26 cellular contexts compared by ENCODE assay signal in genomic region chr6:124056884-124057283, GRCh38.
A peak's percentile ranks its signal among the peaks of the same experiment; 100 is the strongest.
DNase-seq lines count a peak whose midpoint lies in the region; ATAC-seq and TF ChIP-seq lines count a peak whose summit lies in the region.
"Had no signal": no experiment of that assay in that cellular context is flagged by ENCODE, and none has a peak within 500 bp of the region (broad histone marks: within the 10 kb centered on the region; RNA-seq: fewer than 3 reads in every experiment).

No MANE protein-coding gene starts in this region.

- H3K4me1 ChIP-seq in heart right ventricle = no peaks in the 10 kb centered on the region
- no peaks in the 10 kb centered on the region for H3K4me1 ChIP-seq in esophagus squamous epithelium
- H3K4me1 ChIP-seq: BLaER1 treated with 17β-estradiol and CSF1 and Interleukin-3, amounts not matched to agents 10 nM and 100 nM; SJCRH30; testis had no signal

- H3K27me3 ChIP-seq in heart right ventricle (no peaks in the 10 kb centered on the region), esophagus squamous epithelium (no peaks in the 10 kb centered on the region)
- H3K27me3 ChIP-seq: BLaER1 treated with 17β-estradiol and CSF1 and Interleukin-3, amounts not matched to agents 10 nM and 100 nM; SJCRH30; testis had no signal

- peaks cover 22% of the 10 kb centered on the region for H3K4me1 Mint-ChIP-seq in brain
- H3K4me1 Mint-ChIP-seq: natural killer cell, T-cell had no signal

- no peak for ATAC-seq in HG03457 (IDR thresholded peaks at IDR 0.05; ENCODE audit: unreplicated experiment)
- no peak for ATAC-seq in heart right ventricle
- ATAC-seq: activated CD8-positive, alpha-beta T cell treated with anti-CD3 and anti-CD28 coated beads for 36 hours; HCT116; K562; natural killer cell; right cardiac atrium; T-cell had no signal

- POLR2A ChIA-PET in HEK293T (lab: Yijun Ruan, JAX) = interaction anchor here (0.6 to 1.0 kb wide), 3 partner anchors 13 to 251 kb away, joined by 3 read pairs; no protein-coding TSS in a partner anchor

- H3K9me3 ChIP-seq in heart right ventricle = no peaks in the 10 kb centered on the region
- no peaks in the 10 kb centered on the region for H3K9me3 ChIP-seq in esophagus squamous epithelium
- H3K9me3 ChIP-seq: BLaER1 treated with 17β-estradiol and CSF1 and Interleukin-3, amounts not matched to agents 10 nM and 100 nM; SJCRH30; testis had no signal

- no peaks in the 10 kb centered on the region for H3K36me3 ChIP-seq in heart right ventricle
- no peaks in the 10 kb centered on the region for H3K36me3 ChIP-seq in esophagus squamous epithelium
- H3K36me3 ChIP-seq: BLaER1 treated with 17β-estradiol and CSF1 and Interleukin-3, amounts not matched to agents 10 nM and 100 nM; SJCRH30 had no signal

- H3K27ac ChIP-seq in heart right ventricle (no peak overlapping the region), esophagus squamous epithelium (no peak overlapping the region)
- H3K27ac ChIP-seq: BLaER1 treated with 17β-estradiol and CSF1 and Interleukin-3, amounts not matched to agents 10 nM and 100 nM; SJCRH30; testis had no signal

- H3K9me3 Mint-ChIP-seq in brain = peaks cover 0 to 6% (median 0%) of the 10 kb centered on the region in 5 experiments
- H3K9me3 Mint-ChIP-seq: activated naive CD8-positive, alpha-beta T cell treated with anti-CD3 and anti-CD28 coated beads for 36 hours had no signal

- TF ChIP-seq POLR2A in esophagus squamous epithelium (IDR thresholded peaks at IDR 0.05) = no peak

- TF ChIP-seq CTCF in brain (conservative IDR thresholded peaks at IDR 0.05) (no peak), heart right ventricle (IDR thresholded peaks at IDR 0.05) (no peak), esophagus squamous epithelium (IDR thresholded peaks at IDR 0.05) (no peak)

- H3K4me3 ChIP-seq in heart right ventricle = no peak overlapping the region
- no peak overlapping the region for H3K4me3 ChIP-seq in esophagus squamous epithelium
- H3K4me3 ChIP-seq: BLaER1 treated with 17β-estradiol and CSF1 and Interleukin-3, amounts not matched to agents 10 nM and 100 nM; K562; SJCRH30; testis had no signal

- peak overlapping the region in 3 of 5 experiments; percentile 28 to 78 (median 46) for H3K27ac Mint-ChIP-seq in brain
- H3K27ac Mint-ChIP-seq: activated CD8-positive, alpha-beta T cell treated with anti-CD3 and anti-CD28 coated beads for 36 hours; activated naive CD8-positive, alpha-beta T cell treated with anti-CD3 and anti-CD28 coated beads for 36 hours; mesothelial cell of epicardium; natural killer cell; T-cell had no signal

- DNase-seq in HEK293T (ENCODE audit: extremely low spot score) (no peak), NCI-H1436 treated with DMSO at 0.1 percent for 48 hours (lab: John Stamatoyannopoulos, UW) (peak; percentile 99), NCI-H345 (lab: John Stamatoyannopoulos, UW) (peak; percentile 92), posterior vena cava (ENCODE audit: low spot score) (no peak), heart right ventricle (no peak), esophagus squamous epithelium (lab: John Stamatoyannopoulos, UW) (no peak)
- DNase-seq: activated CD4-positive, CD25-positive, alpha-beta regulatory T cell treated with anti-CD3 and anti-CD28 coated beads, Interleukin-2, amount 50 U/mL, for 72 hours; activated CD8-positive, alpha-beta T cell treated with anti-CD3 and anti-CD28 coated beads for 36 hours; activated naive CD8-positive, alpha-beta T cell treated with anti-CD3 and anti-CD28 coated beads for 36 hours; Calu3; central memory CD4-positive, alpha-beta T cell; dermis blood vessel endothelial cell; natural killer cell; NK-92 treated with Interleukin-12 subunit alpha and Interleukin-12 subunit beta, amount 100 ng/mL, for 24 hours; right cardiac atrium; SJCRH30; stimulated activated CD4-positive, alpha-beta T cell treated with anti-CD3 and anti-CD28 coated beads, Interleukin-4, amount 100 ng/mL, for 1 hour; stimulated activated naive CD4-positive, alpha-beta T cell; T-cell; testis had no signal

- intact Hi-C loops in posterior vena cava (cut with DNase I) = no loop called here
- intact Hi-C loops in heart right ventricle (cut with DNase I) = no loop called here
- intact Hi-C loops in esophagus squamous epithelium (cut with DNase I) = no loop called here

- H3K4me3 Mint-ChIP-seq in brain = peak overlapping the region in 1 of 5 experiments; percentile 49
- H3K4me3 Mint-ChIP-seq: activated CD8-positive, alpha-beta T cell treated with anti-CD3 and anti-CD28 coated beads for 36 hours; activated naive CD8-positive, alpha-beta T cell treated with anti-CD3 and anti-CD28 coated beads for 36 hours; mesothelial cell of epicardium; natural killer cell; T-cell had no signal

- CTCF ChIA-PET in HEK293T (lab: Yijun Ruan, JAX) = interaction anchor here (0.5 kb wide), 1 partner anchor 98 kb away, joined by 3 read pairs; no protein-coding TSS in a partner anchor

- no peaks in the 10 kb centered on the region for H3K27me3 Mint-ChIP-seq in brain
- H3K27me3 Mint-ChIP-seq: activated naive CD8-positive, alpha-beta T cell treated with anti-CD3 and anti-CD28 coated beads for 36 hours; T-cell had no signal

- no peaks in the 10 kb centered on the region for H3K36me3 Mint-ChIP-seq in brain
- H3K36me3 Mint-ChIP-seq: activated naive CD8-positive, alpha-beta T cell treated with anti-CD3 and anti-CD28 coated beads for 36 hours; mesothelial cell of epicardium; natural killer cell; T-cell had no signal

TF ChIP-seq in HEK293T, 16 proteins besides CTCF, POLR2A, EP300 and RAD21:
- TF ChIP-seq CTBP1 (IDR thresholded peaks at IDR 0.05; ENCODE audit: borderline replicate concordance) (peak; percentile 96), ZNF384 (IDR thresholded peaks at IDR 0.05) (peak; percentile 28; the same call in 1 of the 2 replicates), L3MBTL2 (conservative IDR thresholded peaks at IDR 0.05) (no peak), PKNOX1 (IDR thresholded peaks at IDR 0.05) (peak; percentile 94), ELF4 (IDR thresholded peaks at IDR 0.05) (no peak), FOXA1 (IDR thresholded peaks at IDR 0.05) (peak; percentile 95), ARNT (IDR thresholded peaks at IDR 0.05) (peak; percentile 80), SUZ12 (IDR thresholded peaks at IDR 0.05) (no peak), FOXM1 (IDR thresholded peaks at IDR 0.05; ENCODE audit: borderline replicate concordance) (peak; percentile 97), HDGF (IDR thresholded peaks at IDR 0.05; ENCODE audit: borderline replicate concordance) (no peak), FOXK2 (IDR thresholded peaks at IDR 0.05) (no peak), NFRKB (IDR thresholded peaks at IDR 0.05) (no peak)
TF ChIP-seq in HEK293T: peak in this region for 6.

Comparison
In these comparisons a context has a peak if more than half of its experiments do, and no peak if none do; other contexts are left out.
1. DNase-seq: peak in NCI-H1436 treated with DMSO at 0.1 percent for 48 hours (single experiment) and NCI-H345 (single experiment); none in HEK293T (single experiment), posterior vena cava (single experiment), heart right ventricle (0 of 2) and esophagus squamous epithelium (single experiment).